In genomic region chr20:9441948-9442347, GRCh38 we compare ENCODE assay signal across 1 cellular context.
TF ChIP-seq lines count a peak whose summit lies in the region.

No MANE protein-coding gene starts in this region.

TF ChIP-seq in GM12878, 131 proteins besides CTCF, POLR2A, EP300 and RAD21 (continued from another document):
- TF ChIP-seq, protein P1, sequence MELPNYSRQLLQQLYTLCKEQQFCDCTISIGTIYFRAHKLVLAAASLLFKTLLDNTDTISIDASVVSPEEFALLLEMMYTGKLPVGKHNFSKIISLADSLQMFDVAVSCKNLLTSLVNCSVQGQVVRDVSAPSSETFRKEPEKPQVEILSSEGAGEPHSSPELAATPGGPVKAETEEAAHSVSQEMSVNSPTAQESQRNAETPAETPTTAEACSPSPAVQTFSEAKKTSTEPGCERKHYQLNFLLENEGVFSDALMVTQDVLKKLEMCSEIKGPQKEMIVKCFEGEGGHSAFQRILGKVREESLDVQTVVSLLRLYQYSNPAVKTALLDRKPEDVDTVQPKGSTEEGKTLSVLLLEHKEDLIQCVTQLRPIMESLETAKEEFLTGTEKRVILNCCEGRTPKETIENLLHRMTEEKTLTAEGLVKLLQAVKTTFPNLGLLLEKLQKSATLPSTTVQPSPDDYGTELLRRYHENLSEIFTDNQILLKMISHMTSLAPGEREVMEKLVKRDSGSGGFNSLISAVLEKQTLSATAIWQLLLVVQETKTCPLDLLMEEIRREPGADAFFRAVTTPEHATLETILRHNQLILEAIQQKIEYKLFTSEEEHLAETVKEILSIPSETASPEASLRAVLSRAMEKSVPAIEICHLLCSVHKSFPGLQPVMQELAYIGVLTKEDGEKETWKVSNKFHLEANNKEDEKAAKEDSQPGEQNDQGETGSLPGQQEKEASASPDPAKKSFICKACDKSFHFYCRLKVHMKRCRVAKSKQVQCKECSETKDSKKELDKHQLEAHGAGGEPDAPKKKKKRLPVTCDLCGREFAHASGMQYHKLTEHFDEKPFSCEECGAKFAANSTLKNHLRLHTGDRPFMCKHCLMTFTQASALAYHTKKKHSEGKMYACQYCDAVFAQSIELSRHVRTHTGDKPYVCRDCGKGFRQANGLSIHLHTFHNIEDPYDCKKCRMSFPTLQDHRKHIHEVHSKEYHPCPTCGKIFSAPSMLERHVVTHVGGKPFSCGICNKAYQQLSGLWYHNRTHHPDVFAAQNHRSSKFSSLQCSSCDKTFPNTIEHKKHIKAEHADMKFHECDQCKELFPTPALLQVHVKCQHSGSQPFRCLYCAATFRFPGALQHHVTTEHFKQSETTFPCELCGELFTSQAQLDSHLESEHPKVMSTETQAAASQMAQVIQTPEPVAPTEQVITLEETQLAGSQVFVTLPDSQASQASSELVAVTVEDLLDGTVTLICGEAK (IDR thresholded peaks at IDR 0.05; ENCODE audit: borderline replicate concordance) = peak; percentile 63; the same call in 1 of the 2 replicates
- TF ChIP-seq, protein P2, sequence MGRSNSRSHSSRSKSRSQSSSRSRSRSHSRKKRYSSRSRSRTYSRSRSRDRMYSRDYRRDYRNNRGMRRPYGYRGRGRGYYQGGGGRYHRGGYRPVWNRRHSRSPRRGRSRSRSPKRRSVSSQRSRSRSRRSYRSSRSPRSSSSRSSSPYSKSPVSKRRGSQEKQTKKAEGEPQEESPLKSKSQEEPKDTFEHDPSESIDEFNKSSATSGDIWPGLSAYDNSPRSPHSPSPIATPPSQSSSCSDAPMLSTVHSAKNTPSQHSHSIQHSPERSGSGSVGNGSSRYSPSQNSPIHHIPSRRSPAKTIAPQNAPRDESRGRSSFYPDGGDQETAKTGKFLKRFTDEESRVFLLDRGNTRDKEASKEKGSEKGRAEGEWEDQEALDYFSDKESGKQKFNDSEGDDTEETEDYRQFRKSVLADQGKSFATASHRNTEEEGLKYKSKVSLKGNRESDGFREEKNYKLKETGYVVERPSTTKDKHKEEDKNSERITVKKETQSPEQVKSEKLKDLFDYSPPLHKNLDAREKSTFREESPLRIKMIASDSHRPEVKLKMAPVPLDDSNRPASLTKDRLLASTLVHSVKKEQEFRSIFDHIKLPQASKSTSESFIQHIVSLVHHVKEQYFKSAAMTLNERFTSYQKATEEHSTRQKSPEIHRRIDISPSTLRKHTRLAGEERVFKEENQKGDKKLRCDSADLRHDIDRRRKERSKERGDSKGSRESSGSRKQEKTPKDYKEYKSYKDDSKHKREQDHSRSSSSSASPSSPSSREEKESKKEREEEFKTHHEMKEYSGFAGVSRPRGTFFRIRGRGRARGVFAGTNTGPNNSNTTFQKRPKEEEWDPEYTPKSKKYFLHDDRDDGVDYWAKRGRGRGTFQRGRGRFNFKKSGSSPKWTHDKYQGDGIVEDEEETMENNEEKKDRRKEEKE (IDR thresholded peaks at IDR 0.05) = no peak
- TF ChIP-seq EED (IDR thresholded peaks at IDR 0.05; ENCODE audit: low read depth) = no peak
- no peak for TF ChIP-seq ZNF207 (IDR thresholded peaks at IDR 0.05; ENCODE audit: borderline replicate concordance)
- TF ChIP-seq TBL1XR1 (IDR thresholded peaks at IDR 0.05; ENCODE audit: low read depth, low read length) = 0 out of 2 replicates have a peak, but pooled peaks have one; percentile 27
- no peak for TF ChIP-seq FOXM1 (IDR thresholded peaks at IDR 0.05; ENCODE audit: low read depth, low read length)
- TF ChIP-seq KLF5 (IDR thresholded peaks at IDR 0.05; ENCODE audit: partially characterized antibody) = no peak
- TF ChIP-seq BHLHE40 (IDR thresholded peaks at IDR 0.05; ENCODE audit: borderline replicate concordance in 1 of 2, low read depth in 2 of 2, low read length in 1 of 2) = 0 out of 4 replicates have a peak, but pooled peaks of 1 of the 2 experiments have one; percentile 8
- TF ChIP-seq NFXL1 (IDR thresholded peaks at IDR 0.05; ENCODE audit: borderline replicate concordance) = no peak
- TF ChIP-seq CBX5 (IDR thresholded peaks at IDR 0.05; ENCODE audit: low read depth) = no peak
- TF ChIP-seq IRF4 (IDR thresholded peaks at IDR 0.05; ENCODE audit: low read depth, low read length) = no peak
- no peak for TF ChIP-seq BCL3 (IDR thresholded peaks at IDR 0.05; ENCODE audit: borderline replicate concordance, insufficient read depth, low read depth, low read length, poor library complexity, severe bottlenecking)
- peak; percentile 58; the same call in 1 of the 2 replicates for TF ChIP-seq SPI1 (IDR thresholded peaks at IDR 0.05; ENCODE audit: borderline replicate concordance, insufficient read depth, low read depth, low read length)
- TF ChIP-seq STAT1 (conservative IDR thresholded peaks at IDR 0.05) = no peak
- TF ChIP-seq, protein P3, sequence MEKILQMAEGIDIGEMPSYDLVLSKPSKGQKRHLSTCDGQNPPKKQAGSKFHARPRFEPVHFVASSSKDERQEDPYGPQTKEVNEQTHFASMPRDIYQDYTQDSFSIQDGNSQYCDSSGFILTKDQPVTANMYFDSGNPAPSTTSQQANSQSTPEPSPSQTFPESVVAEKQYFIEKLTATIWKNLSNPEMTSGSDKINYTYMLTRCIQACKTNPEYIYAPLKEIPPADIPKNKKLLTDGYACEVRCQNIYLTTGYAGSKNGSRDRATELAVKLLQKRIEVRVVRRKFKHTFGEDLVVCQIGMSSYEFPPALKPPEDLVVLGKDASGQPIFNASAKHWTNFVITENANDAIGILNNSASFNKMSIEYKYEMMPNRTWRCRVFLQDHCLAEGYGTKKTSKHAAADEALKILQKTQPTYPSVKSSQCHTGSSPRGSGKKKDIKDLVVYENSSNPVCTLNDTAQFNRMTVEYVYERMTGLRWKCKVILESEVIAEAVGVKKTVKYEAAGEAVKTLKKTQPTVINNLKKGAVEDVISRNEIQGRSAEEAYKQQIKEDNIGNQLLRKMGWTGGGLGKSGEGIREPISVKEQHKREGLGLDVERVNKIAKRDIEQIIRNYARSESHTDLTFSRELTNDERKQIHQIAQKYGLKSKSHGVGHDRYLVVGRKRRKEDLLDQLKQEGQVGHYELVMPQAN (conservative IDR thresholded peaks at IDR 0.05) = no peak
- TF ChIP-seq NBN (IDR thresholded peaks at IDR 0.05) = no peak
- no peak for TF ChIP-seq MYC (IDR thresholded peaks at IDR 0.05; ENCODE audit: insufficient read depth, insufficient read length, insufficient replicate concordance, low read length, severe bottlenecking)
- no peak for TF ChIP-seq ASH2L (IDR thresholded peaks at IDR 0.05; ENCODE audit: borderline replicate concordance, low read depth)
- TF ChIP-seq RAD51 (IDR thresholded peaks at IDR 0.05) = no peak
- no peak for TF ChIP-seq ZNF274 (IDR thresholded peaks at IDR 0.05; ENCODE audit: insufficient read depth, insufficient read length)
- TF ChIP-seq PBX3 (IDR thresholded peaks at IDR 0.05; ENCODE audit: insufficient replicate concordance, low read depth, low read length) = no peak
- TF ChIP-seq ZNF687 (IDR thresholded peaks at IDR 0.05) = no peak
- peak; percentile 41; the same call in 1 of the 2 replicates for TF ChIP-seq MTA2 (IDR thresholded peaks at IDR 0.05; ENCODE audit: low read depth)
- no peak for TF ChIP-seq HCFC1 (IDR thresholded peaks at IDR 0.05; ENCODE audit: low read length)
- no peak for TF ChIP-seq FOS (IDR thresholded peaks at IDR 0.05; ENCODE audit: borderline replicate concordance, extremely low read depth, insufficient read length)
- TF ChIP-seq RELB (IDR thresholded peaks at IDR 0.05; ENCODE audit: low read depth) = no peak
- no peak for TF ChIP-seq SMAD1 (IDR thresholded peaks at IDR 0.05; ENCODE audit: low read depth, partially characterized antibody)
